Comparison of ENCODE assay signal across 20 cellular contexts in the genomic region with DNA sequence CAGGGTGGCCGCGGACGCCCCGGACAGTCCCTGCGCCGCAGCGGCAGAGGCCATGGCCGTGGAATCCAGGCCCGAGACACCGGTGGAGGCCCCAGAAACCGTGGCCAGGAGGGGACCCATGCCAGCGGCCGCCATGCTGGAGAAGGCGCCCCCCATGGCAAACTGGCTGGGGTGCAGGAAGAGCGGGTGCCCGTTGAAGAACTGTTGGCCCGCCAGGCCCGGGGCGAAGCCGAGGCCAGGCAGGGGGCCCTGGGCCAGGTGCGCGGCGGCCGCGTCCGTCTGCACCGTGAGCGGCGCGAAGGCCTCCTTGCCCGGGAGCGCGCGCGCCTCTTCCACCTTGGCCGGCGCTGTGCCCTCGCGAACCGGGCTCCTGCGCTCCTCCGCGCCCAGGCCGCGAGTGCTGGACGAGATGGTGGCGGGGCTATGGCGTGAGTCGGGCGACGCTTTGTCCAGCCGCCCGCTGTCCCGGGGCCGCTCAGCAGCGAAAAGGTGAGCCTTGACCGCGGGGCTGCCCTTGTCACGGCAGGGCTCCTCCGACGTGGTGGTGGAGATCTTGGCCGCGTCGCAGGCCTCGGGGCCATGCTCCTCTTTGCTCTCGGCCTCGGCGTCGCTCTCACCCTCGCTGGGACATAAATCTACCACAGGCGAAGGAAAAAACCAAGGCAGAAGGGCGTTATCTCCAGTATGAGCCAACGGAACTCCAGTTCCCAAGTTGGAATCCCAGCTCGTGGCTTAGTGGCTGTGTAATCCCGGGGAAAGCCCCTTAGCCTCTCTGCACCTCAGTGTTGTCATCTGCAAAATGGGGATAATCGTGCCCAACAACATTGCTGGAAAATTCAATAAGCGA. TPM values are rescaled to one million over a fixed set of nuclear protein-coding genes. Genes with fewer than 3 reads are reported as not detected.
DNase-seq lines count a peak whose midpoint lies in the region; ATAC-seq and TF ChIP-seq lines count a peak whose summit lies in the region.
"Had no signal": no experiment of that assay in that cellular context is flagged by ENCODE, and none has a peak within 500 bp of the region (broad histone marks: within the 10 kb centered on the region; RNA-seq: fewer than 3 reads in every experiment).

No MANE protein-coding gene starts in this region.

- TF ChIP-seq CTCF in astrocyte of the cerebellum (IDR thresholded peaks at IDR 0.05; ENCODE audit: low read depth, low read length, missing control alignments) (no peak), left lung (IDR thresholded peaks at IDR 0.05) (no peak), dorsolateral prefrontal cortex (IDR thresholded peaks at IDR 0.05 in 54 of 56, conservative IDR thresholded peaks at IDR 0.05 in 2 of 56; ENCODE audit: low read depth in 1 of 56, partially characterized antibody in 56 of 56) (no peak)

- intact Hi-C loops in left lung (cut with DNase I), result no loop called here
- intact Hi-C loops in dorsolateral prefrontal cortex (cut with DNase I), result no loop called here

- H3K27ac ChIP-seq in left lung, result peak overlapping the region; percentile 72 to 87
- peak overlapping the region; percentile 12 for H3K27ac ChIP-seq in subcutaneous abdominal adipose tissue (ENCODE audit: low read depth, low read length)
- no peak overlapping the region for H3K27ac ChIP-seq in dorsolateral prefrontal cortex
- H3K27ac ChIP-seq: suprapubic skin had no signal

- H3K4me3 ChIP-seq in H7 (ENCODE audit: insufficient read depth, low read depth, low read length), result peak overlapping the region; percentile 7; the same call in 1 of the 2 replicates
- H3K4me3 ChIP-seq in astrocyte of the cerebellum (ENCODE audit: low read depth, low read length), result peak overlapping the region; percentile 9
- peak overlapping the region in 1 of 2 donors; percentile 40 for H3K4me3 ChIP-seq in left lung
- H3K4me3 ChIP-seq in subcutaneous abdominal adipose tissue (ENCODE audit: low read depth in 1 of 5, low read length in 5 of 5), result no peak overlapping the region
- no peak overlapping the region for H3K4me3 ChIP-seq in dorsolateral prefrontal cortex
- H3K4me3 ChIP-seq: suprapubic skin had no signal

- H3K36me3 ChIP-seq in H7 (replicated peaks; ENCODE audit: control insufficient read depth, insufficient read depth, low read length), result no peaks in the 10 kb centered on the region
- peaks cover 0 to 8% of the 10 kb centered on the region in 2 donors for H3K36me3 ChIP-seq in left lung
- H3K36me3 ChIP-seq in subcutaneous abdominal adipose tissue (ENCODE audit: control insufficient read depth in 5 of 5, insufficient read depth in 5 of 5, low read length in 5 of 5), result peaks cover 6 to 68% (median 57%) of the 10 kb centered on the region in 5 donors

- DNase-seq in H7 (peak; percentile 82), astrocyte of the cerebellum (ENCODE audit: low read depth) (no peak), left lung (no peak), medulla oblongata (ENCODE audit: extremely low spot score) (no peak), dorsolateral prefrontal cortex (no peak)
- no peak for DNase-seq in stimulated activated naive CD8-positive, alpha-beta T cell treated with anti-CD3 and anti-CD28 coated beads, Interleukin-15, amount 100 ng/mL, for 72 hours
- DNase-seq: activated CD4-positive, alpha-beta T cell treated with anti-CD3 and anti-CD28 coated beads for 48 hours; activated naive CD8-positive, alpha-beta T cell treated with anti-CD3 and anti-CD28 coated beads, Interleukin-2, amount 50 U/mL, for 24 hours; activated T-cell treated with anti-CD3 and anti-CD28 coated beads, Interleukin-2, amount 50 U/mL, for 1 hour; CD4-positive, CD25-positive, alpha-beta regulatory T cell; erythroblast; hypothalamus; NCI-H2171; NK-92 treated with Interleukin-12 subunit alpha and Interleukin-12 subunit beta, amount 100 ng/mL, for 24 hours; Right ventricle myocardium superior had no signal

- H3K4me1 ChIP-seq in left lung, result peaks cover 7 to 14% of the 10 kb centered on the region in 2 donors
- H3K4me1 ChIP-seq in subcutaneous abdominal adipose tissue (ENCODE audit: control insufficient read depth in 5 of 5, insufficient read depth in 5 of 5, low read length in 5 of 5), result peaks cover 0 to 72% (median 54%) of the 10 kb centered on the region in 5 donors

- no peaks in the 10 kb centered on the region for H3K4me1 Mint-ChIP-seq in stimulated activated naive CD8-positive, alpha-beta T cell treated with anti-CD3 and anti-CD28 coated beads, Interleukin-15, amount 100 ng/mL, for 72 hours
- H3K4me1 Mint-ChIP-seq in activated T-helper 17 cell treated with anti-CD3 and anti-CD28 coated beads, Interleukin-2, amount 50 U/mL, for 72 hours, result no peaks in the 10 kb centered on the region
- H3K4me1 Mint-ChIP-seq: activated naive CD8-positive, alpha-beta T cell treated with anti-CD3 and anti-CD28 coated beads, Interleukin-2, amount 50 U/mL, for 24 hours; memory B cell had no signal

- peaks cover 0 to 8% of the 10 kb centered on the region in 2 donors for H3K9me3 Mint-ChIP-seq in stimulated activated naive CD8-positive, alpha-beta T cell treated with anti-CD3 and anti-CD28 coated beads, Interleukin-15, amount 100 ng/mL, for 72 hours
- no peaks in the 10 kb centered on the region for H3K9me3 Mint-ChIP-seq in activated T-helper 17 cell treated with anti-CD3 and anti-CD28 coated beads, Interleukin-2, amount 50 U/mL, for 72 hours
- H3K9me3 Mint-ChIP-seq: activated naive CD8-positive, alpha-beta T cell treated with anti-CD3 and anti-CD28 coated beads, Interleukin-2, amount 50 U/mL, for 24 hours; memory B cell had no signal

- H3K27me3 ChIP-seq in H7 (ENCODE audit: control insufficient read depth, insufficient read depth, low read length) (peaks cover 99% of the 10 kb centered on the region), left lung (peaks cover 36 to 94% of the 10 kb centered on the region in 2 donors), subcutaneous abdominal adipose tissue (ENCODE audit: control insufficient read depth in 5 of 5, insufficient read depth in 4 of 5, low read length in 5 of 5) (no peaks in the 10 kb centered on the region), dorsolateral prefrontal cortex (peaks cover 5 to 100% (median 97%) of the 10 kb centered on the region in 45 donors)
- H3K27me3 ChIP-seq: suprapubic skin had no signal

- H3K27me3 Mint-ChIP-seq in stimulated activated naive CD8-positive, alpha-beta T cell treated with anti-CD3 and anti-CD28 coated beads, Interleukin-15, amount 100 ng/mL, for 72 hours, result peaks cover 95% of the 10 kb centered on the region
- H3K27me3 Mint-ChIP-seq in activated T-helper 17 cell treated with anti-CD3 and anti-CD28 coated beads, Interleukin-2, amount 50 U/mL, for 72 hours, result peaks cover 68% of the 10 kb centered on the region

- H3K9ac ChIP-seq in subcutaneous abdominal adipose tissue (ENCODE audit: low read length in 5 of 5), result no peak overlapping the region

- in situ Hi-C loops in astrocyte of the cerebellum (cut with HindIII; ENCODE audit: low sequenced_read_pairs), result loop anchor here (25.0 kb wide), 1 partner anchor 663 kb away; no protein-coding TSS in a partner anchor

- H3K9me3 ChIP-seq in left lung (no peaks in the 10 kb centered on the region), subcutaneous abdominal adipose tissue (ENCODE audit: control insufficient read depth in 5 of 5, low read length in 5 of 5) (no peaks in the 10 kb centered on the region)
- H3K9me3 ChIP-seq: suprapubic skin had no signal

- H3K4me3 Mint-ChIP-seq in stimulated activated naive CD8-positive, alpha-beta T cell treated with anti-CD3 and anti-CD28 coated beads, Interleukin-15, amount 100 ng/mL, for 72 hours, result no peak overlapping the region
- no peak overlapping the region for H3K4me3 Mint-ChIP-seq in activated T-helper 17 cell treated with anti-CD3 and anti-CD28 coated beads, Interleukin-2, amount 50 U/mL, for 72 hours
- H3K4me3 Mint-ChIP-seq: activated naive CD8-positive, alpha-beta T cell treated with anti-CD3 and anti-CD28 coated beads, Interleukin-2, amount 50 U/mL, for 24 hours; CD4-positive, CD25-positive, alpha-beta regulatory T cell; memory B cell had no signal

- H3K27ac Mint-ChIP-seq in stimulated activated naive CD8-positive, alpha-beta T cell treated with anti-CD3 and anti-CD28 coated beads, Interleukin-15, amount 100 ng/mL, for 72 hours, result no peak overlapping the region
- no peak overlapping the region for H3K27ac Mint-ChIP-seq in activated T-helper 17 cell treated with anti-CD3 and anti-CD28 coated beads, Interleukin-2, amount 50 U/mL, for 72 hours
- H3K27ac Mint-ChIP-seq: activated naive CD8-positive, alpha-beta T cell treated with anti-CD3 and anti-CD28 coated beads, Interleukin-2, amount 50 U/mL, for 24 hours; CD4-positive, CD25-positive, alpha-beta regulatory T cell; memory B cell had no signal

- no peaks in the 10 kb centered on the region for H3K36me3 Mint-ChIP-seq in activated T-helper 17 cell treated with anti-CD3 and anti-CD28 coated beads, Interleukin-2, amount 50 U/mL, for 72 hours (ENCODE audit: low read depth)
- H3K36me3 Mint-ChIP-seq: CD4-positive, CD25-positive, alpha-beta regulatory T cell; memory B cell had no signal

- ATAC-seq in left lung, result no peak
- no peak for ATAC-seq in stimulated activated naive CD8-positive, alpha-beta T cell treated with anti-CD3 and anti-CD28 coated beads, Interleukin-15, amount 100 ng/mL, for 72 hours
- no peak for ATAC-seq in activated T-helper 17 cell treated with anti-CD3 and anti-CD28 coated beads, Interleukin-2, amount 50 U/mL, for 72 hours (replicated peaks)
- ATAC-seq: activated naive CD8-positive, alpha-beta T cell treated with anti-CD3 and anti-CD28 coated beads, Interleukin-2, amount 50 U/mL, for 24 hours had no signal

RNA-seq across cellular contexts. Expression of a gene that starts 9.6 kb away (rescaled TPM):
- total RNA-seq in H7 (2014; rRNA removed; shearing (Covaris generic)), result 0.30 and 0.94 TPM in 2 replicates
- total RNA-seq in left lung (10 to 100 TPM; 28.3 to 48.1 TPM), dorsolateral prefrontal cortex (10 to 100 TPM in 5 of 120 experiments, 1 to 10 TPM in 115; 1.5 to 20.6 (median 4.4) TPM)
- total RNA-seq in activated T-helper 17 cell treated with anti-CD3 and anti-CD28 coated beads, Interleukin-2, amount 50 U/mL, for 72 hours, result not detected
- total RNA-seq: CD4-positive, CD25-positive, alpha-beta regulatory T cell; T-helper 2 cell treated with Interferon-gamma antibody and Interleukin-4, amounts not matched to agents 100 ng/mL and 5 ng/mL, for 36 hours had no signal

Comparison
In these comparisons a context has a peak if more than half of its experiments do, and no peak if none do; other contexts are left out.
1. H3K4me3 ChIP-seq: peak in H7 (single experiment) and astrocyte of the cerebellum (single experiment); none in subcutaneous abdominal adipose tissue (0 of 5) and dorsolateral prefrontal cortex (0 of 59).
2. H3K27ac ChIP-seq: peak in left lung (2 of 2) and subcutaneous abdominal adipose tissue (single experiment); none in dorsolateral prefrontal cortex (0 of 59).